In genomic region chr11:3824714-3825472, GRCh38 we compare ENCODE assay signal across 8 cellular contexts. TPM values are rescaled to one million over a fixed set of nuclear protein-coding genes. Genes with fewer than 3 reads are reported as not detected.
DNase-seq lines count a peak whose midpoint lies in the region; ATAC-seq, FAIRE-seq and TF ChIP-seq lines count a peak whose summit lies in the region.
"Had no signal": no experiment of that assay in that cellular context is flagged by ENCODE, and none has a peak within 500 bp of the region (broad histone marks: within the 10 kb centered on the region; RNA-seq: fewer than 3 reads in every experiment).

No MANE protein-coding gene starts in this region.

- no peak overlapping the region for H3K4me2 ChIP-seq in HCT116 (ENCODE audit: low read length)
- peak overlapping the region in 1 of 2 experiments; percentile 3; a peak in 2 of 4 replicates for H3K4me2 ChIP-seq in H1 (ENCODE audit: insufficient read depth in 1 of 2, low read depth in 2 of 2, low read length in 2 of 2)

- TF ChIP-seq CTCF in HCT116 (IDR thresholded peaks at IDR 0.05 in 2 of 3, conservative IDR thresholded peaks at IDR 0.05 in 1 of 3; ENCODE audit: borderline replicate concordance in 1 of 3, insufficient read depth in 1 of 3, low read depth in 2 of 3, low read length in 2 of 3) (peak; percentile 67 to 96 (median 90)), H1 (IDR thresholded peaks at IDR 0.05; ENCODE audit: control extremely low read depth in 1 of 3, insufficient read depth in 1 of 3, low read depth in 1 of 3, low read length in 3 of 3) (peak; percentile 99 to 100 (median 100)), testis (IDR thresholded peaks at IDR 0.05) (peak in 2 of 3 experiments; percentile 30)

- peak; percentile 89 for DNase-seq in GM12891 (ENCODE audit: insufficient read length, low spot score)
- no peak for DNase-seq in HCT116 (ENCODE audit: low read depth, low spot score)
- DNase-seq in MV-4-11 (lab: John Stamatoyannopoulos, UW), result peak; percentile 81
- DNase-seq in activated CD4-positive, alpha-beta T cell treated with anti-CD3 and anti-CD28 coated beads, Interleukin-2, amount 50 U/mL, for 48 hours, result peak; percentile 89 to 90
- peak; percentile 75 to 96 for DNase-seq in H1 (ENCODE audit: low read depth in 1 of 2, low spot score in 2 of 2)
- DNase-seq in natural killer cell treated with Interleukin-12 subunit alpha and Interleukin-12 subunit beta and Interleukin-15 and Interleukin-18, amount 100 ng/mL, for 72 hours (ENCODE audit: low spot score), result peak; percentile 80
- peak; percentile 45 for DNase-seq in testis

- FAIRE-seq in GM12891 (lab: Jason Lieb, UNC) (peak; percentile 95), H1 (lab: Jason Lieb, UNC) (peak; percentile 94)

- POLR2A ChIA-PET in HCT116 (lab: Charles Lee) (no interaction called here), H1 (lab: Charles Lee; ENCODE audit: partially characterized antibody) (interaction anchor here (0.7 to 3.3 kb wide), 4 partner anchors 15 to 270 kb away, joined by 3 to 29 read pairs (median 6); partner anchors contain the start of genes PGAP2, RHOG and RRM1)

- no peak for TF ChIP-seq POLR2A in GM12891 (IDR thresholded peaks at IDR 0.05; ENCODE audit: low read depth, low read length)
- no peak for TF ChIP-seq POLR2A in HCT116 (IDR thresholded peaks at IDR 0.05; ENCODE audit: borderline replicate concordance, extremely low read depth, insufficient read depth, insufficient read length)
- peak; percentile 48 to 60 for TF ChIP-seq POLR2A in H1 (IDR thresholded peaks at IDR 0.05; ENCODE audit: control extremely low read depth in 1 of 2, low read depth in 2 of 2, low read length in 2 of 2)
- no peak for TF ChIP-seq POLR2A in testis (IDR thresholded peaks at IDR 0.05)

- H2BK15ac ChIP-seq in H1 (ENCODE audit: low read length), result no peak overlapping the region

- peaks cover 10 to 16% of the 10 kb centered on the region in 2 experiments; a peak in 3 of 4 replicates for H3K36me3 ChIP-seq in HCT116 (ENCODE audit: control insufficient read depth in 1 of 2, insufficient read depth in 2 of 2, low read length in 2 of 2)
- H3K36me3 ChIP-seq in H1 (ENCODE audit: control insufficient read depth in 2 of 4, insufficient read depth in 4 of 4, low read length in 3 of 4), result peaks cover 4 to 14% (median 7%) of the 10 kb centered on the region in 4 experiments; a peak in 5 of 8 replicates
- no peaks in the 10 kb centered on the region for H3K36me3 ChIP-seq in testis (ENCODE audit: low read depth, missing control alignments)

- H2AK5ac ChIP-seq in H1 (ENCODE audit: low read depth, low read length), result no peak overlapping the region

- no peak overlapping the region for H4K8ac ChIP-seq in H1 (ENCODE audit: extremely low read depth, insufficient read depth, low read length)

- H4K5ac ChIP-seq in H1 (ENCODE audit: insufficient read length, low read depth, low read length), result no peak overlapping the region

- no peaks in the 10 kb centered on the region; the same call in 1 of the 2 replicates for H3K79me1 ChIP-seq in H1 (ENCODE audit: low read depth, low read length)

- 0 out of 2 replicates have a peak overlapping the region, but pooled peaks have one; percentile 3 for H2BK5ac ChIP-seq in H1 (ENCODE audit: low read depth, low read length)

- CTCF ChIA-PET in HCT116 (lab: Charles Lee) (interaction anchor here (1.0 to 2.9 kb wide), 3 partner anchors 16 to 30 kb away, joined by 4 to 10 read pairs (median 8); partner anchors contain the start of genes PGAP2, RHOG and STIM1), H1 (lab: Charles Lee; ENCODE audit: partially characterized antibody) (interaction anchor here (0.6 to 3.3 kb wide), 11 partner anchors 9 to 327 kb away, joined by 3 to 61 read pairs (median 4); partner anchors contain the start of genes PGAP2 and RHOG)

- peak; percentile 97 for ATAC-seq in HCT116
- peak; percentile 88 to 91 for ATAC-seq in natural killer cell treated with Interleukin-12 subunit alpha and Interleukin-12 subunit beta and Interleukin-15 and Interleukin-18, amount 100 ng/mL, for 72 hours

- H4K20me1 ChIP-seq in HCT116 (ENCODE audit: insufficient read depth) (no peaks in the 10 kb centered on the region), H1 (replicated peaks in 1 of 2; ENCODE audit: control insufficient read depth in 1 of 2, insufficient read depth in 2 of 2, low read length in 2 of 2) (peaks cover 0 to 2% of the 10 kb centered on the region in 2 experiments)

- no peak overlapping the region for H3K23ac ChIP-seq in H1 (ENCODE audit: insufficient read length)

- peak; percentile 49 for TF ChIP-seq RAD21 in HCT116 (IDR thresholded peaks at IDR 0.05; ENCODE audit: low read depth)
- peak; percentile 77 to 80 for TF ChIP-seq RAD21 in H1 (IDR thresholded peaks at IDR 0.05 in 1 of 2, conservative IDR thresholded peaks at IDR 0.05 in 1 of 2; ENCODE audit: low read depth in 2 of 2, low read length in 2 of 2)

- H3K9me2 ChIP-seq in HCT116 (ENCODE audit: insufficient read depth), result no peaks in the 10 kb centered on the region

- H3K27ac ChIP-seq in HCT116 (ENCODE audit: low read depth, low read length), result no peak overlapping the region
- H3K27ac ChIP-seq in H1 (ENCODE audit: low read depth, low read length), result peak overlapping the region; percentile 22; the same call in 1 of the 2 replicates
- H3K27ac ChIP-seq in testis, result no peak overlapping the region

- intact Hi-C loops in HCT116 (cut with micrococcal nuclease) (loop anchor here (1.0 kb wide), 1 partner anchor 247 kb away; no protein-coding TSS in a partner anchor), testis (cut with DNase I; ENCODE audit: low total_unique reads) (no loop called here)

- H3K27me3 Mint-ChIP-seq in natural killer cell treated with Interleukin-12 subunit alpha and Interleukin-12 subunit beta and Interleukin-15 and Interleukin-18, amount 100 ng/mL, for 72 hours, result no peaks in the 10 kb centered on the region

- H2BK12ac ChIP-seq in H1 (ENCODE audit: low read depth, low read length), result no peak overlapping the region

- H3K4ac ChIP-seq in H1 (replicated peaks; ENCODE audit: insufficient read length, low read depth, low read length), result peak overlapping the region; percentile 10

- H3K18ac ChIP-seq in H1 (ENCODE audit: extremely low read depth, low read length), result peak overlapping the region; percentile 67

- H3K4me1 ChIP-seq in HCT116 (ENCODE audit: control insufficient read depth in 1 of 2, insufficient read depth in 2 of 2, low read length in 2 of 2) (peaks cover 0 to 5% of the 10 kb centered on the region in 2 experiments; a peak in 1 of 4 replicates), H1 (replicated peaks in 1 of 4; ENCODE audit: control insufficient read depth in 3 of 4, insufficient read depth in 4 of 4, low read length in 3 of 4) (peaks cover 22 to 32% (median 24%) of the 10 kb centered on the region in 4 experiments), testis (no peaks in the 10 kb centered on the region)

- peak overlapping the region; percentile 53 to 78 for H3K27ac Mint-ChIP-seq in natural killer cell treated with Interleukin-12 subunit alpha and Interleukin-12 subunit beta and Interleukin-15 and Interleukin-18, amount 100 ng/mL, for 72 hours

- WGBS in H1 (ENCODE audit: extremely low coverage in 1 of 2, insufficient coverage in 1 of 2, insufficient read length in 1 of 2, insufficient replicate concordance in 2 of 2, low coverage in 1 of 2, low lambda C conversion rate in 2 of 2, missing lambda C conversion rate in 1 of 2), 2 experiments, result 59% methylated on average over 18 of the region's 18 CpGs; no CpG with 5 or more reads in 1 of the 2 experiments
- 82 to 86% methylated on average over 18 of the region's 18 CpGs for WGBS in testis, 2 donors

- peaks cover 28 to 34% of the 10 kb centered on the region in 2 donors for H3K4me1 Mint-ChIP-seq in natural killer cell treated with Interleukin-12 subunit alpha and Interleukin-12 subunit beta and Interleukin-15 and Interleukin-18, amount 100 ng/mL, for 72 hours (ENCODE audit: low read depth in 2 of 2)

- H3K14ac ChIP-seq in H1 (ENCODE audit: insufficient read length), result no peak overlapping the region

- H3K9ac ChIP-seq in HCT116 (ENCODE audit: low read length) (no peak overlapping the region), H1 (replicated peaks in 1 of 4; ENCODE audit: extremely low read depth in 1 of 4, low read depth in 3 of 4, low read length in 3 of 4) (no peak overlapping the region)

- peaks cover 6% of the 10 kb centered on the region; the same call in 1 of the 2 replicates for H3K79me2 ChIP-seq in HCT116 (ENCODE audit: insufficient read depth, low read length)
- H3K79me2 ChIP-seq in H1 (ENCODE audit: control insufficient read depth in 1 of 2, insufficient read depth in 2 of 2, low read length in 2 of 2), result peaks cover 0 to under 1% of the 10 kb centered on the region in 2 experiments; a peak in 1 of 4 replicates

- H3K36me3 Mint-ChIP-seq in natural killer cell treated with Interleukin-12 subunit alpha and Interleukin-12 subunit beta and Interleukin-15 and Interleukin-18, amount 100 ng/mL, for 72 hours, result peaks cover 4% of the 10 kb centered on the region

- no peaks in the 10 kb centered on the region for H3K9me3 Mint-ChIP-seq in natural killer cell treated with Interleukin-12 subunit alpha and Interleukin-12 subunit beta and Interleukin-15 and Interleukin-18, amount 100 ng/mL, for 72 hours

- H2BK120ac ChIP-seq in H1 (replicated peaks; ENCODE audit: low read depth, low read length), result no peak overlapping the region

- H3K9me3 ChIP-seq in HCT116 (ENCODE audit: control insufficient read depth in 1 of 2, insufficient read depth in 1 of 2, low read depth in 1 of 2, low read length in 2 of 2) (no peaks in the 10 kb centered on the region), H1 (ENCODE audit: insufficient read depth in 2 of 2, low read depth in 1 of 2, low read length in 1 of 2) (no peaks in the 10 kb centered on the region), testis (no peaks in the 10 kb centered on the region)

- no peak overlapping the region for H3K4me3 Mint-ChIP-seq in natural killer cell treated with Interleukin-12 subunit alpha and Interleukin-12 subunit beta and Interleukin-15 and Interleukin-18, amount 100 ng/mL, for 72 hours

- RAD21 ChIA-PET in HCT116 (lab: Charles Lee; ENCODE audit: low non-redundant PET in 1 of 2, low total read pairs in 2 of 2, uncharacterized antibody in 2 of 2, unreplicated experiment in 2 of 2), result no interaction called here

- no peak overlapping the region for H4K91ac ChIP-seq in H1 (replicated peaks; ENCODE audit: insufficient read length, low read length)

- peak overlapping the region; percentile 53; the same call in 1 of the 2 replicates for H2BK20ac ChIP-seq in H1 (ENCODE audit: low read length)

- no peaks in the 10 kb centered on the region for H3K27me3 ChIP-seq in HCT116 (ENCODE audit: insufficient read depth, low read length)
- no peaks in the 10 kb centered on the region for H3K27me3 ChIP-seq in H1 (replicated peaks in 1 of 4; ENCODE audit: control insufficient read depth in 3 of 4, extremely low read depth in 1 of 4, insufficient read depth in 3 of 4, low read length in 3 of 4)
- no peaks in the 10 kb centered on the region for H3K27me3 ChIP-seq in testis

- H2AFZ ChIP-seq in HCT116 (ENCODE audit: low read depth, low read length, poor library complexity, severe bottlenecking) (no peak overlapping the region), H1 (ENCODE audit: low read length) (no peak overlapping the region)

- H3K23me2 ChIP-seq in H1 (ENCODE audit: low read depth, low read length), result peaks cover 2% of the 10 kb centered on the region; the same call in 1 of the 2 replicates

- H3K4me3 ChIP-seq in HCT116 (replicated peaks in 1 of 2; ENCODE audit: low read depth in 1 of 2, low read length in 2 of 2) (no peak overlapping the region), H1 (ENCODE audit: extremely low read depth in 1 of 4, insufficient read depth in 2 of 4, low read depth in 3 of 4, low read length in 4 of 4) (no peak overlapping the region), testis (no peak overlapping the region)

- H3K56ac ChIP-seq in H1 (replicated peaks; ENCODE audit: insufficient read length, low read depth, low read length), result no peak overlapping the region

- no TSS peak for BruUV-seq in HCT116 (replicated peaks; lab: Mats Ljungman, UMichigan)

- no peak for TF ChIP-seq EP300 in H1 (IDR thresholded peaks at IDR 0.05; ENCODE audit: borderline replicate concordance in 1 of 2, low read depth in 2 of 2, low read length in 2 of 2)

RNA-seq across cellular contexts. Expression of gene RHOG, which starts 15.9 kb away (rescaled TPM):
- 90.0 TPM for polyA plus RNA-seq in GM12891 (2012; ENCODE audit: low read depth, missing spikeins)
- total RNA-seq in HCT116 (2021; ENCODE audit: unreplicated experiment) (49.1 TPM), testis (10 to 100 TPM; 36.1 to 58.3 TPM)
- polyA plus RNA-seq in HCT116 (2012), result 57.6 and 69.9 TPM in 2 replicates
- 28.3 and 31.2 TPM in 2 replicates for total RNA-seq in H1 (2021; fragmentation: NEBNext Ultra II Directional; extraction: Animal tissue kit (Norgen Biotek cat#: 25700))
- polyA plus RNA-seq in H1 (2011; rRNA removed) (69.6 and 79.8 TPM in 2 replicates), testis (ENCODE audit: insufficient read depth, low read depth, low replicate concordance) (37.1 TPM)
- 44.6 TPM for polyA plus RNA-seq in H1 (2011; cell fraction: cytosol; rRNA removed)
- polyA plus RNA-seq in H1 (2011; cell fraction: nucleus; rRNA removed), result 50.4 TPM
- polyA plus RNA-seq in H1 (2012, experiment 1 of 2), result 34.2 to 46.4 TPM (median 43.0 TPM) in 4 replicates
- polyA plus RNA-seq in H1 (2012, experiment 2 of 2), result 48.4 TPM
- 31.2 TPM for polyA plus RNA-seq in H1 (2013, experiment 1 of 2)
- polyA plus RNA-seq in H1 (2013, experiment 2 of 2), result 28.8 TPM
- 46.8 and 68.7 TPM in 2 replicates for polyA minus RNA-seq in H1 (2011; rRNA and poly(A)+ RNA removed)
- polyA minus RNA-seq in H1 (2011; cell fraction: cytosol; rRNA and poly(A)+ RNA removed), result 34.2 TPM
- polyA minus RNA-seq in H1 (2011; cell fraction: nucleus; rRNA and poly(A)+ RNA removed), result 31.7 TPM
- total RNA-seq in natural killer cell treated with Interleukin-12 subunit alpha and Interleukin-12 subunit beta and Interleukin-15 and Interleukin-18, amount 100 ng/mL, for 72 hours, result 100 to 1,000 TPM; 154 to 164 TPM
- polyA plus RNA-seq: neural cell had no signal

RNA-seq across cellular contexts. Expression of gene PGAP2, which starts 16.5 kb away (rescaled TPM):
- polyA plus RNA-seq in GM12891 (2012; ENCODE audit: low read depth, missing spikeins), result 24.7 TPM
- 30.5 TPM for total RNA-seq in HCT116 (2021; ENCODE audit: unreplicated experiment)
- 49.7 and 50.6 TPM in 2 replicates for polyA plus RNA-seq in HCT116 (2012)
- 56.0 and 56.5 TPM in 2 replicates for total RNA-seq in H1 (2021; fragmentation: NEBNext Ultra II Directional; extraction: Animal tissue kit (Norgen Biotek cat#: 25700))
- polyA plus RNA-seq in H1 (2011; rRNA removed), result 106 and 111 TPM in 2 replicates
- 68.7 TPM for polyA plus RNA-seq in H1 (2011; cell fraction: cytosol; rRNA removed)
- 103 TPM for polyA plus RNA-seq in H1 (2011; cell fraction: nucleus; rRNA removed)
- polyA plus RNA-seq in H1 (2012, experiment 1 of 2), result 53.7 to 85.1 TPM (median 73.2 TPM) in 4 replicates
- polyA plus RNA-seq in H1 (2012, experiment 2 of 2), result 79.9 TPM
- polyA plus RNA-seq in H1 (2013, experiment 1 of 2), result 63.9 TPM
- polyA plus RNA-seq in H1 (2013, experiment 2 of 2), result 71.3 TPM
- 82.7 and 110 TPM in 2 replicates for polyA minus RNA-seq in H1 (2011; rRNA and poly(A)+ RNA removed)
- 38.8 TPM for polyA minus RNA-seq in H1 (2011; cell fraction: cytosol; rRNA and poly(A)+ RNA removed)
- 46.2 TPM for polyA minus RNA-seq in H1 (2011; cell fraction: nucleus; rRNA and poly(A)+ RNA removed)
- total RNA-seq in natural killer cell treated with Interleukin-12 subunit alpha and Interleukin-12 subunit beta and Interleukin-15 and Interleukin-18, amount 100 ng/mL, for 72 hours, result 10 to 100 TPM; 15.5 to 30.0 TPM
- 10 to 100 TPM; 40.5 to 56.8 TPM for total RNA-seq in testis
- 54.4 TPM for polyA plus RNA-seq in testis (ENCODE audit: insufficient read depth, low read depth, low replicate concordance)

RNA-seq across cellular contexts. Expression of gene NUP98, which starts 27.5 kb away (rescaled TPM):
- 23.8 TPM for polyA plus RNA-seq in GM12891 (2012; ENCODE audit: low read depth, missing spikeins)
- total RNA-seq in HCT116 (2021; ENCODE audit: unreplicated experiment) (98.4 TPM), testis (100 to 1,000 TPM; 211 to 354 TPM)
- polyA plus RNA-seq in HCT116 (2012), result 80.0 and 82.3 TPM in 2 replicates
- 98.6 and 105 TPM in 2 replicates for total RNA-seq in H1 (2021; fragmentation: NEBNext Ultra II Directional; extraction: Animal tissue kit (Norgen Biotek cat#: 25700))
- polyA plus RNA-seq in H1 (2011; rRNA removed) (243 and 261 TPM in 2 replicates), testis (ENCODE audit: insufficient read depth, low read depth, low replicate concordance) (280 TPM)
- polyA plus RNA-seq in H1 (2011; cell fraction: cytosol; rRNA removed), result 159 TPM
- polyA plus RNA-seq in H1 (2011; cell fraction: nucleus; rRNA removed), result 309 TPM
- polyA plus RNA-seq in H1 (2012, experiment 1 of 2), result 49.4 to 93.4 TPM (median 84.2 TPM) in 4 replicates
- 12.2 TPM for polyA plus RNA-seq in H1 (2012, experiment 2 of 2)
- 75.9 TPM for polyA plus RNA-seq in H1 (2013, experiment 1 of 2)
- polyA plus RNA-seq in H1 (2013, experiment 2 of 2), result 67.4 TPM
- polyA minus RNA-seq in H1 (2011; rRNA and poly(A)+ RNA removed), result 379 and 432 TPM in 2 replicates
- polyA minus RNA-seq in H1 (2011; cell fraction: cytosol; rRNA and poly(A)+ RNA removed), result 119 TPM
- 161 TPM for polyA minus RNA-seq in H1 (2011; cell fraction: nucleus; rRNA and poly(A)+ RNA removed)
- total RNA-seq in natural killer cell treated with Interleukin-12 subunit alpha and Interleukin-12 subunit beta and Interleukin-15 and Interleukin-18, amount 100 ng/mL, for 72 hours, result 100 to 1,000 TPM; 116 to 176 TPM

RNA-seq across cellular contexts. Expression of gene STIM1, which starts 30.6 kb away (rescaled TPM):
- polyA plus RNA-seq in GM12891 (2012; ENCODE audit: low read depth, missing spikeins), result 33.2 TPM
- total RNA-seq in HCT116 (2021; ENCODE audit: unreplicated experiment) (22.3 TPM), testis (10 to 100 TPM; 78.2 to 87.1 TPM)
- polyA plus RNA-seq in HCT116 (2012), result 21.8 and 42.9 TPM in 2 replicates
- total RNA-seq in H1 (2021; fragmentation: NEBNext Ultra II Directional; extraction: Animal tissue kit (Norgen Biotek cat#: 25700)), result 11.6 and 12.2 TPM in 2 replicates
- polyA plus RNA-seq in H1 (2011; rRNA removed) (11.1 and 17.9 TPM in 2 replicates), testis (ENCODE audit: insufficient read depth, low read depth, low replicate concordance) (95.5 TPM)
- 14.4 TPM for polyA plus RNA-seq in H1 (2011; cell fraction: cytosol; rRNA removed)
- polyA plus RNA-seq in H1 (2011; cell fraction: nucleus; rRNA removed), result 21.5 TPM
- 10.1 to 17.7 TPM (median 14.6 TPM) in 4 replicates for polyA plus RNA-seq in H1 (2012, experiment 1 of 2)
- 10.8 TPM for polyA plus RNA-seq in H1 (2012, experiment 2 of 2)
- 11.3 TPM for polyA plus RNA-seq in H1 (2013, experiment 1 of 2)
- 12.8 TPM for polyA plus RNA-seq in H1 (2013, experiment 2 of 2)
- polyA minus RNA-seq in H1 (2011; rRNA and poly(A)+ RNA removed), result 36.5 and 60.1 TPM in 2 replicates
- 14.2 TPM for polyA minus RNA-seq in H1 (2011; cell fraction: cytosol; rRNA and poly(A)+ RNA removed)
- polyA minus RNA-seq in H1 (2011; cell fraction: nucleus; rRNA and poly(A)+ RNA removed), result 18.3 TPM
- 10 to 100 TPM; 83.9 to 85.9 TPM for total RNA-seq in natural killer cell treated with Interleukin-12 subunit alpha and Interleukin-12 subunit beta and Interleukin-15 and Interleukin-18, amount 100 ng/mL, for 72 hours

Comparison
In these comparisons a context has a peak if more than half of its experiments do, and no peak if none do; other contexts are left out.
1. POLR2A ChIP-seq: peak in H1 (2 of 2); none in GM12891 (single experiment), HCT116 (single experiment) and testis (single experiment).
2. CTCF ChIP-seq: peak in every context shown above with its lines; median percentile 100 in H1; 90 in HCT116; 30 in testis.